9 cellular contexts compared by ENCODE assay signal in the genomic region with DNA sequence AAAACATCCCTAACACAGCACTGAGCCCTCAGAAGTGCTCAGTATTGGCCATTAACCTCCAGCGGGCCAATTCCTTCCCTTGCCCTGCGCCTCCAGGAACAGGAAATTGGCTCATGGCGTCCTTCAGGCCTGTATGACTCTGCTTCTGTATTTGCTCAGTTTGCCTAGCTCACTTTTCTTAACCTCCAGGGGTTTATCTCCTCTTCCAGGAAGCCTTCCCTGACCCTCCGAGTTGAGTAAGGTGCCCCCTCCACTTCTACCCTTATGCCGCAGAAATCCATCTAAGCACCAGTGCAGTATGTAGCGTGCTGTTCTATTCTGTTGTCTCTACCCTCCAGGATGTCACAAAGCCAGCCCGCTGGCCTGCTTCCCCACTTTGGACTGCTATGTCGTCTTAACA. TPM values are rescaled to one million over a fixed set of nuclear protein-coding genes. Genes with fewer than 3 reads are reported as not detected.
A peak's percentile ranks its signal among the peaks of the same experiment; 100 is the strongest.
DNase-seq lines count a peak whose midpoint lies in the region; ATAC-seq and TF ChIP-seq lines count a peak whose summit lies in the region.
"Had no signal": no experiment of that assay in that cellular context is flagged by ENCODE, and none has a peak within 500 bp of the region (broad histone marks: within the 10 kb centered on the region; RNA-seq: fewer than 3 reads in every experiment).

No MANE protein-coding gene starts in this region.

- no peak for TF ChIP-seq CTCF in Peyer's patch (IDR thresholded peaks at IDR 0.05)
- no peak for TF ChIP-seq CTCF in endothelial cell (IDR thresholded peaks at IDR 0.05; ENCODE audit: unreplicated experiment)

- H3K4me1 Mint-ChIP-seq in T-helper 2 cell treated with Interferon-gamma antibody and Interleukin-4, amounts not matched to agents 5 μg/mL and 100 μg/mL, for 36 hours (ENCODE audit: low read depth), result peaks cover 28% of the 10 kb centered on the region
- H3K4me1 Mint-ChIP-seq in endothelial cell (ENCODE audit: unreplicated experiment), result peaks cover 22% of the 10 kb centered on the region
- peaks cover 43% of the 10 kb centered on the region for H3K4me1 Mint-ChIP-seq in stimulated activated effector memory CD8-positive, alpha-beta T cell treated with anti-CD3 and anti-CD28 coated beads, Interleukin-12 subunit alpha, Interleukin-12 subunit beta, amount 100 ng/mL, for 72 hours

- no peak for ATAC-seq in stimulated activated effector memory CD8-positive, alpha-beta T cell treated with anti-CD3 and anti-CD28 coated beads, Interleukin-12 subunit alpha, Interleukin-12 subunit beta, amount 100 ng/mL, for 72 hours
- no peak for ATAC-seq in GM21528 (IDR thresholded peaks at IDR 0.05; ENCODE audit: low FRiP score, unreplicated experiment)

- H3K36me3 Mint-ChIP-seq in T-helper 2 cell treated with Interferon-gamma antibody and Interleukin-4, amounts not matched to agents 5 μg/mL and 100 μg/mL, for 36 hours (ENCODE audit: low read depth), result peaks cover 35% of the 10 kb centered on the region
- H3K36me3 Mint-ChIP-seq in endothelial cell (ENCODE audit: low read depth, unreplicated experiment), result peaks cover 26% of the 10 kb centered on the region
- H3K36me3 Mint-ChIP-seq in stimulated activated effector memory CD8-positive, alpha-beta T cell treated with anti-CD3 and anti-CD28 coated beads, Interleukin-12 subunit alpha, Interleukin-12 subunit beta, amount 100 ng/mL, for 72 hours, result peaks cover 86% of the 10 kb centered on the region

- H3K27me3 ChIP-seq in Peyer's patch, result no peaks in the 10 kb centered on the region

- no peak for DNase-seq in T-helper 2 cell treated with Interferon-gamma antibody and Interleukin-4, amounts not matched to agents 5 μg/mL and 100 μg/mL, for 36 hours (ENCODE audit: low spot score)
- no peak for DNase-seq in T-helper 2 cell
- no peak for DNase-seq in Peyer's patch
- peak; percentile 16 for DNase-seq in endothelial cell (ENCODE audit: low spot score)
- DNase-seq in stimulated activated effector memory CD8-positive, alpha-beta T cell treated with anti-CD3 and anti-CD28 coated beads, Interleukin-12 subunit alpha, Interleukin-12 subunit beta, amount 100 ng/mL, for 72 hours (ENCODE audit: low spot score in 2 of 2), result no peak
- no peak for DNase-seq in SW 1271 (lab: John Stamatoyannopoulos, UW)
- no peak for DNase-seq in G401 (ENCODE audit: low spot score)
- DNase-seq: PC-3 had no signal

- peaks cover 0 to 43% (median 0%) of the 10 kb centered on the region in 3 donors for H3K36me3 ChIP-seq in Peyer's patch

- no peak for TF ChIP-seq POLR2A in Peyer's patch (IDR thresholded peaks at IDR 0.05)

- peak overlapping the region; percentile 91 for H3K4me3 Mint-ChIP-seq in T-helper 2 cell treated with Interferon-gamma antibody and Interleukin-4, amounts not matched to agents 5 μg/mL and 100 μg/mL, for 36 hours
- H3K4me3 Mint-ChIP-seq in endothelial cell (ENCODE audit: unreplicated experiment), result peak overlapping the region; percentile 86
- peak overlapping the region; percentile 85 for H3K4me3 Mint-ChIP-seq in stimulated activated effector memory CD8-positive, alpha-beta T cell treated with anti-CD3 and anti-CD28 coated beads, Interleukin-12 subunit alpha, Interleukin-12 subunit beta, amount 100 ng/mL, for 72 hours

- H3K9me3 Mint-ChIP-seq in T-helper 2 cell treated with Interferon-gamma antibody and Interleukin-4, amounts not matched to agents 5 μg/mL and 100 μg/mL, for 36 hours, result no peaks in the 10 kb centered on the region
- H3K9me3 Mint-ChIP-seq in endothelial cell (ENCODE audit: unreplicated experiment), result no peaks in the 10 kb centered on the region
- no peaks in the 10 kb centered on the region for H3K9me3 Mint-ChIP-seq in stimulated activated effector memory CD8-positive, alpha-beta T cell treated with anti-CD3 and anti-CD28 coated beads, Interleukin-12 subunit alpha, Interleukin-12 subunit beta, amount 100 ng/mL, for 72 hours

- H3K4me1 ChIP-seq in Peyer's patch, result peaks cover 0 to 7% (median 2%) of the 10 kb centered on the region in 4 donors

- no peaks in the 10 kb centered on the region for H3K27me3 Mint-ChIP-seq in T-helper 2 cell treated with Interferon-gamma antibody and Interleukin-4, amounts not matched to agents 5 μg/mL and 100 μg/mL, for 36 hours (ENCODE audit: low read depth)
- H3K27me3 Mint-ChIP-seq in endothelial cell (ENCODE audit: unreplicated experiment), result peaks cover 5% of the 10 kb centered on the region

- H3K27ac ChIP-seq in Peyer's patch, result peak overlapping the region in 3 of 4 donors; percentile 81 to 94 (median 87)

- no peak overlapping the region for H3K4me3 ChIP-seq in Peyer's patch

- H3K9me3 ChIP-seq in Peyer's patch, result no peaks in the 10 kb centered on the region

- in situ Hi-C loops in G401 (cut with HindIII; ENCODE audit: low sequenced_read_pairs), result no loop called here

- H3K27ac Mint-ChIP-seq in T-helper 2 cell treated with Interferon-gamma antibody and Interleukin-4, amounts not matched to agents 5 μg/mL and 100 μg/mL, for 36 hours, result peak overlapping the region; percentile 94
- peak overlapping the region; percentile 67 for H3K27ac Mint-ChIP-seq in endothelial cell (ENCODE audit: unreplicated experiment)
- H3K27ac Mint-ChIP-seq in stimulated activated effector memory CD8-positive, alpha-beta T cell treated with anti-CD3 and anti-CD28 coated beads, Interleukin-12 subunit alpha, Interleukin-12 subunit beta, amount 100 ng/mL, for 72 hours, result peak overlapping the region; percentile 90

RNA-seq across cellular contexts. Expression of gene SFXN4, which starts 1.1 kb away (rescaled TPM):
- total RNA-seq in Peyer's patch (10 to 100 TPM; 22.8 to 35.5 (median 26.2) TPM), endothelial cell (ENCODE audit: unreplicated experiment) (19.0 TPM)
- 33.3 and 49.4 TPM in 2 replicates for total RNA-seq in G401 (2014; rRNA removed; shearing (Covaris generic))

RNA-seq across cellular contexts. Expression of gene PRDX3, which starts 12.0 kb away (rescaled TPM):
- total RNA-seq in Peyer's patch, result 100 to 1,000 TPM in 2 of 4 donors, 10 to 100 TPM in 2; 76.2 to 138 (median 107) TPM
- total RNA-seq in endothelial cell (ENCODE audit: unreplicated experiment), result 93.2 TPM
- 402 and 417 TPM in 2 replicates for total RNA-seq in G401 (2014; rRNA removed; shearing (Covaris generic))

RNA-seq across cellular contexts. Expression of gene GRK5, which starts 40.8 kb away (rescaled TPM):
- 10 to 100 TPM in 3 of 4 donors, 1 to 10 TPM in 1; 10.0 to 61.9 (median 18.1) TPM for total RNA-seq in Peyer's patch
- 163 TPM for total RNA-seq in endothelial cell (ENCODE audit: unreplicated experiment)
- total RNA-seq in G401 (2014; rRNA removed; shearing (Covaris generic)), result 5.0 and 5.8 TPM in 2 replicates
